1 cellular context compared by ENCODE assay signal in genomic region chr14:21924479-21924878, GRCh38.
TF ChIP-seq lines count a peak whose summit lies in the region.

No MANE protein-coding gene starts in this region.

TF ChIP-seq in H1, 55 proteins besides CTCF, POLR2A, EP300 and RAD21 (continued from another document):
- TF ChIP-seq POLR2AphosphoS5 (IDR thresholded peaks at IDR 0.05; ENCODE audit: low read depth, low read length), result no peak
